1 cellular context compared by ENCODE assay signal in the genomic region with DNA sequence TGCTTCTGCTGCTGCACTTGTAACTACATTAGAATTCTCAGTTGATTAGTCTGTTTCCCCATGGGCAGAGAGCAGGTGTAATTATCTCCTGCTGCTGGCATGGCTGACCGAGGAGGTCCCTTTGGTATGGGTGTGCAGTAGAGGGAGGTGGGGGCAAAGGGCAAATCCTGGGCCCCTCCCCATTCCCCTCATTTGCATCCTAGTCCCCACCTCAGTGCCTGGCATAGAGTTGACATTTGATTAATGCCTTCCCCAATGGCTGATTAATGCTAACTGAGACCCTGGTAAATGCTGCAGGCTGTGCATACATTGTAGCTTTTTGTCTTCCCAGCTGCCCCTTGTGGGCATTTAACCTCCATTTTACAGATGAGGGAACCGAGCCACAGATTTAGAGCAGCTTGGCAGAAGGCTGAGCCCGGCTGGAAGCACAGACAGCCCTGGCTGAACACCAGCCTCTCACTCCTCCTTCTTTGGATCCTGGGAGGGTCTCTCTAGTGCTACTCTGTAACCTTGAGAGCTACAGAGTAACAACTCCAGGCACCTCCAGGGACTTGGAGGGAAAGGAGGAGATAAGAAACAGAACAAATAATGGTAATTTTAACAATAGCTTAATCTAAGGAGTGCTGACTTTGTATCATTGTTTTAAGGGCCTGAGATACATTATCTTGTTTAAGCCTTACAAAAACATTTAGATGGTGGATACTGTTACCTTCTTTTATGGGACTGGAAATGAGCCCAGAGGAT.
A peak's percentile ranks its signal among the peaks of the same experiment; 100 is the strongest.
TF ChIP-seq lines count a peak whose summit lies in the region.

No MANE protein-coding gene starts in this region.

TF ChIP-seq in K562, 482 proteins besides CTCF, POLR2A, EP300 and RAD21:
- TF ChIP-seq, protein P1, sequence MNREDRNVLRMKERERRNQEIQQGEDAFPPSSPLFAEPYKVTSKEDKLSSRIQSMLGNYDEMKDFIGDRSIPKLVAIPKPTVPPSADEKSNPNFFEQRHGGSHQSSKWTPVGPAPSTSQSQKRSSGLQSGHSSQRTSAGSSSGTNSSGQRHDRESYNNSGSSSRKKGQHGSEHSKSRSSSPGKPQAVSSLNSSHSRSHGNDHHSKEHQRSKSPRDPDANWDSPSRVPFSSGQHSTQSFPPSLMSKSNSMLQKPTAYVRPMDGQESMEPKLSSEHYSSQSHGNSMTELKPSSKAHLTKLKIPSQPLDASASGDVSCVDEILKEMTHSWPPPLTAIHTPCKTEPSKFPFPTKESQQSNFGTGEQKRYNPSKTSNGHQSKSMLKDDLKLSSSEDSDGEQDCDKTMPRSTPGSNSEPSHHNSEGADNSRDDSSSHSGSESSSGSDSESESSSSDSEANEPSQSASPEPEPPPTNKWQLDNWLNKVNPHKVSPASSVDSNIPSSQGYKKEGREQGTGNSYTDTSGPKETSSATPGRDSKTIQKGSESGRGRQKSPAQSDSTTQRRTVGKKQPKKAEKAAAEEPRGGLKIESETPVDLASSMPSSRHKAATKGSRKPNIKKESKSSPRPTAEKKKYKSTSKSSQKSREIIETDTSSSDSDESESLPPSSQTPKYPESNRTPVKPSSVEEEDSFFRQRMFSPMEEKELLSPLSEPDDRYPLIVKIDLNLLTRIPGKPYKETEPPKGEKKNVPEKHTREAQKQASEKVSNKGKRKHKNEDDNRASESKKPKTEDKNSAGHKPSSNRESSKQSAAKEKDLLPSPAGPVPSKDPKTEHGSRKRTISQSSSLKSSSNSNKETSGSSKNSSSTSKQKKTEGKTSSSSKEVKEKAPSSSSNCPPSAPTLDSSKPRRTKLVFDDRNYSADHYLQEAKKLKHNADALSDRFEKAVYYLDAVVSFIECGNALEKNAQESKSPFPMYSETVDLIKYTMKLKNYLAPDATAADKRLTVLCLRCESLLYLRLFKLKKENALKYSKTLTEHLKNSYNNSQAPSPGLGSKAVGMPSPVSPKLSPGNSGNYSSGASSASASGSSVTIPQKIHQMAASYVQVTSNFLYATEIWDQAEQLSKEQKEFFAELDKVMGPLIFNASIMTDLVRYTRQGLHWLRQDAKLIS (CRISPR knock-in tag; IDR thresholded peaks at IDR 0.05), result no peak
- peak; percentile 14 for TF ChIP-seq MEIS2 (IDR thresholded peaks at IDR 0.05; ENCODE audit: partially characterized antibody)
